Comparison of ENCODE assay signal across 2 cellular contexts in the genomic region with DNA sequence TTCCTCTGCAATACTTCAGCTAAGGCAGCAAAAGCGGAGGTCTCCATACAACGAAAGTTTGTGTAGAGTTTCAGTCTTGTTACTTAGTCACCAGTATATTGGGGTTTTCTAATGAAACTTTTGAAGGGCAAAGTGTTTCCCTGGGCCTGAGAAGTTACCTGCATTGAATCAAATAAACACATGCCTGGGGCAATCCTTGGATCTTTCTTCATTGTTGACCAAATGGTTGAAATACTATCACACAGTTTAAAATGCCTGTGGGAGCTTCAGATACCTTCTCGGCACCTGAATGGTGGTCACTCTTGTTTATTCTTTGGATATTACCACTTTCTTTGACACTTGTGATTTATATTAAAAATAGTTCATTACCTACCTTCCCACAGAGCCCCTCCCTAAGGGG.
TF ChIP-seq lines count a peak whose summit lies in the region.

No MANE protein-coding gene starts in this region.

TF ChIP-seq in IMR-90, 13 proteins besides CTCF, POLR2A, EP300 and RAD21:
- TF ChIP-seq, protein P1, sequence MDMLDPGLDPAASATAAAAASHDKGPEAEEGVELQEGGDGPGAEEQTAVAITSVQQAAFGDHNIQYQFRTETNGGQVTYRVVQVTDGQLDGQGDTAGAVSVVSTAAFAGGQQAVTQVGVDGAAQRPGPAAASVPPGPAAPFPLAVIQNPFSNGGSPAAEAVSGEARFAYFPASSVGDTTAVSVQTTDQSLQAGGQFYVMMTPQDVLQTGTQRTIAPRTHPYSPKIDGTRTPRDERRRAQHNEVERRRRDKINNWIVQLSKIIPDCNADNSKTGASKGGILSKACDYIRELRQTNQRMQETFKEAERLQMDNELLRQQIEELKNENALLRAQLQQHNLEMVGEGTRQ (IDR thresholded peaks at IDR 0.05; ENCODE audit: low read depth, low read length), result no peak
- no peak for TF ChIP-seq MAZ (IDR thresholded peaks at IDR 0.05; ENCODE audit: borderline replicate concordance, low read depth, low read length)
- no peak for TF ChIP-seq FOS (IDR thresholded peaks at IDR 0.05; ENCODE audit: low read depth, low read length)
- TF ChIP-seq RCOR1 (IDR thresholded peaks at IDR 0.05; ENCODE audit: insufficient replicate concordance, low read length), result no peak
- TF ChIP-seq BHLHE40 (IDR thresholded peaks at IDR 0.05; ENCODE audit: low read depth, low read length), result no peak
- no peak for TF ChIP-seq CEBPB (IDR thresholded peaks at IDR 0.05; ENCODE audit: low read depth, low read length)
- TF ChIP-seq MXI1 (IDR thresholded peaks at IDR 0.05; ENCODE audit: borderline replicate concordance, low read depth, low read length), result no peak

TF ChIP-seq in HEK293T, 16 proteins besides CTCF, POLR2A, EP300 and RAD21 (continued from another document):
- TF ChIP-seq FOXM1 (IDR thresholded peaks at IDR 0.05; ENCODE audit: borderline replicate concordance) (no peak), L3MBTL2 (conservative IDR thresholded peaks at IDR 0.05) (no peak), HDGF (IDR thresholded peaks at IDR 0.05; ENCODE audit: borderline replicate concordance) (no peak), BHLHE40 (IDR thresholded peaks at IDR 0.05; ENCODE audit: borderline replicate concordance) (no peak), SP1 (IDR thresholded peaks at IDR 0.05) (no peak), NFRKB (IDR thresholded peaks at IDR 0.05) (no peak), FOXK2 (IDR thresholded peaks at IDR 0.05) (no peak), LEF1 (IDR thresholded peaks at IDR 0.05; ENCODE audit: borderline replicate concordance) (no peak), FOXA1 (IDR thresholded peaks at IDR 0.05) (no peak)
- TF ChIP-seq, protein P2, sequence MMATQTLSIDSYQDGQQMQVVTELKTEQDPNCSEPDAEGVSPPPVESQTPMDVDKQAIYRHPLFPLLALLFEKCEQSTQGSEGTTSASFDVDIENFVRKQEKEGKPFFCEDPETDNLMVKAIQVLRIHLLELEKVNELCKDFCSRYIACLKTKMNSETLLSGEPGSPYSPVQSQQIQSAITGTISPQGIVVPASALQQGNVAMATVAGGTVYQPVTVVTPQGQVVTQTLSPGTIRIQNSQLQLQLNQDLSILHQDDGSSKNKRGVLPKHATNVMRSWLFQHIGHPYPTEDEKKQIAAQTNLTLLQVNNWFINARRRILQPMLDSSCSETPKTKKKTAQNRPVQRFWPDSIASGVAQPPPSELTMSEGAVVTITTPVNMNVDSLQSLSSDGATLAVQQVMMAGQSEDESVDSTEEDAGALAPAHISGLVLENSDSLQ (IDR thresholded peaks at IDR 0.05), result no peak
